ENCODE assay signal across 8 cellular contexts in genomic region chr12:7645395-7646177, GRCh38. TPM values are rescaled to one million over a fixed set of nuclear protein-coding genes. Genes with fewer than 3 reads are reported as not detected.
DNase-seq lines count a peak whose midpoint lies in the region; ATAC-seq and TF ChIP-seq lines count a peak whose summit lies in the region.

No MANE protein-coding gene starts in this region.

- H3K9ac ChIP-seq in OCI-LY3 (ENCODE audit: low read length), result no peak overlapping the region

- ATAC-seq in mucosa of descending colon, result peak; percentile 57
- ATAC-seq in GM21528 (IDR thresholded peaks at IDR 0.05; ENCODE audit: low FRiP score, unreplicated experiment), result no peak
- ATAC-seq in GM18873 (IDR thresholded peaks at IDR 0.05; ENCODE audit: low FRiP score, unreplicated experiment), result no peak
- no peak for ATAC-seq in HG03439 (IDR thresholded peaks at IDR 0.05; ENCODE audit: unreplicated experiment)

- H3K27ac ChIP-seq in OCI-LY3 (ENCODE audit: low read length), result no peak overlapping the region

- no peaks in the 10 kb centered on the region for H3K36me3 ChIP-seq in OCI-LY3 (replicated peaks; ENCODE audit: low read depth, low read length)
- H3K36me3 ChIP-seq in mucosa of descending colon (ENCODE audit: low read depth), result no peaks in the 10 kb centered on the region

- peak overlapping the region; percentile 7 for H3K4me3 Mint-ChIP-seq in dendritic cell treated with granulocyte-macrophage colony-stimulating factor and Interleukin-4, amounts not matched to agents 40 ng/mL and 50 ng/mL, for 4 days

- no peaks in the 10 kb centered on the region for H3K9me3 Mint-ChIP-seq in dendritic cell treated with granulocyte-macrophage colony-stimulating factor and Interleukin-4, amounts not matched to agents 40 ng/mL and 50 ng/mL, for 4 days

- H3K27me3 Mint-ChIP-seq in dendritic cell treated with granulocyte-macrophage colony-stimulating factor and Interleukin-4, amounts not matched to agents 40 ng/mL and 50 ng/mL, for 4 days, result no peaks in the 10 kb centered on the region

- H3K9me3 ChIP-seq in OCI-LY3 (ENCODE audit: insufficient read depth, low read length) (no peaks in the 10 kb centered on the region), mucosa of descending colon (no peaks in the 10 kb centered on the region)

- no peaks in the 10 kb centered on the region for H3K27me3 ChIP-seq in OCI-LY3 (ENCODE audit: low read depth, low read length)

- intact Hi-C loops in dendritic cell treated with granulocyte-macrophage colony-stimulating factor and Interleukin-4, amounts not matched to agents 40 ng/mL and 50 ng/mL, for 4 days (cut with micrococcal nuclease), result no loop called here
- intact Hi-C loops in mucosa of descending colon (cut with DNase I, micrococcal nuclease), result no loop called here

- H3K4me1 ChIP-seq in OCI-LY3 (ENCODE audit: low read length) (peaks cover 7% of the 10 kb centered on the region; the same call in 1 of the 2 replicates), mucosa of descending colon (ENCODE audit: low read depth) (no peaks in the 10 kb centered on the region)

- no peaks in the 10 kb centered on the region for H4K20me1 ChIP-seq in OCI-LY3 (ENCODE audit: insufficient read depth, low read length)

- peak; percentile 62 for TF ChIP-seq CTCF in GM12874 (IDR thresholded peaks at IDR 0.05; ENCODE audit: insufficient read depth, low read depth, low read length)
- peak; percentile 76 for TF ChIP-seq CTCF in OCI-LY3 (IDR thresholded peaks at IDR 0.05; ENCODE audit: low read depth, low read length)
- TF ChIP-seq CTCF in mucosa of descending colon (IDR thresholded peaks at IDR 0.05), result peak; percentile 75

- no peak overlapping the region for H2AFZ ChIP-seq in OCI-LY3 (ENCODE audit: low read depth, low read length)

- H3K4me3 ChIP-seq in OCI-LY3 (ENCODE audit: low read length), result no peak overlapping the region
- H3K4me3 ChIP-seq in mucosa of descending colon, result no peak overlapping the region

- no peak overlapping the region; the same call in 1 of the 2 replicates for H3K4me2 ChIP-seq in OCI-LY3 (ENCODE audit: low read length)

- peak overlapping the region; percentile 66 for H3K27ac Mint-ChIP-seq in dendritic cell treated with granulocyte-macrophage colony-stimulating factor and Interleukin-4, amounts not matched to agents 40 ng/mL and 50 ng/mL, for 4 days

- peaks cover 19% of the 10 kb centered on the region for H3K4me1 Mint-ChIP-seq in dendritic cell treated with granulocyte-macrophage colony-stimulating factor and Interleukin-4, amounts not matched to agents 40 ng/mL and 50 ng/mL, for 4 days (ENCODE audit: low read depth)

- H3K36me3 Mint-ChIP-seq in dendritic cell treated with granulocyte-macrophage colony-stimulating factor and Interleukin-4, amounts not matched to agents 40 ng/mL and 50 ng/mL, for 4 days (ENCODE audit: low read depth), result no peaks in the 10 kb centered on the region

- DNase-seq in CD1c-positive myeloid dendritic cell (ENCODE audit: extremely low spot score) (peak; percentile 64), mucosa of descending colon (peak in 1 of 3 donors; percentile 47)

- H3K79me2 ChIP-seq in OCI-LY3 (ENCODE audit: low read length), result no peaks in the 10 kb centered on the region

RNA-seq across cellular contexts. Expression of gene APOBEC1, which starts 20.1 kb away (rescaled TPM):
- 1 to 10 TPM; 1.9 to 8.3 (median 5.3) TPM for total RNA-seq in mucosa of descending colon

RNA-seq across cellular contexts. Expression of gene GDF3, which starts 50.0 kb away (rescaled TPM):
- total RNA-seq in mucosa of descending colon, result not detected
